ENCODE assay signal across 1 cellular context in genomic region chr11:11667056-11667455, GRCh38.
TF ChIP-seq lines count a peak whose summit lies in the region.

No MANE protein-coding gene starts in this region.

TF ChIP-seq in K562, 482 proteins besides CTCF, POLR2A, EP300 and RAD21 (continued from another document):
- TF ChIP-seq PREB (CRISPR knock-in tag; IDR thresholded peaks at IDR 0.05) = no peak
- TF ChIP-seq CBFB (CRISPR knock-in tag; IDR thresholded peaks at IDR 0.05) = no peak
- no peak for TF ChIP-seq NFRKB (IDR thresholded peaks at IDR 0.05; ENCODE audit: low read depth)
- no peak for TF ChIP-seq TBL1XR1 (IDR thresholded peaks at IDR 0.05; ENCODE audit: low read length in 2 of 2)
- TF ChIP-seq ZNF695 (CRISPR knock-in tag; IDR thresholded peaks at IDR 0.05) = no peak
- TF ChIP-seq ZZZ3 (IDR thresholded peaks at IDR 0.05) = no peak
- TF ChIP-seq, protein P1, sequence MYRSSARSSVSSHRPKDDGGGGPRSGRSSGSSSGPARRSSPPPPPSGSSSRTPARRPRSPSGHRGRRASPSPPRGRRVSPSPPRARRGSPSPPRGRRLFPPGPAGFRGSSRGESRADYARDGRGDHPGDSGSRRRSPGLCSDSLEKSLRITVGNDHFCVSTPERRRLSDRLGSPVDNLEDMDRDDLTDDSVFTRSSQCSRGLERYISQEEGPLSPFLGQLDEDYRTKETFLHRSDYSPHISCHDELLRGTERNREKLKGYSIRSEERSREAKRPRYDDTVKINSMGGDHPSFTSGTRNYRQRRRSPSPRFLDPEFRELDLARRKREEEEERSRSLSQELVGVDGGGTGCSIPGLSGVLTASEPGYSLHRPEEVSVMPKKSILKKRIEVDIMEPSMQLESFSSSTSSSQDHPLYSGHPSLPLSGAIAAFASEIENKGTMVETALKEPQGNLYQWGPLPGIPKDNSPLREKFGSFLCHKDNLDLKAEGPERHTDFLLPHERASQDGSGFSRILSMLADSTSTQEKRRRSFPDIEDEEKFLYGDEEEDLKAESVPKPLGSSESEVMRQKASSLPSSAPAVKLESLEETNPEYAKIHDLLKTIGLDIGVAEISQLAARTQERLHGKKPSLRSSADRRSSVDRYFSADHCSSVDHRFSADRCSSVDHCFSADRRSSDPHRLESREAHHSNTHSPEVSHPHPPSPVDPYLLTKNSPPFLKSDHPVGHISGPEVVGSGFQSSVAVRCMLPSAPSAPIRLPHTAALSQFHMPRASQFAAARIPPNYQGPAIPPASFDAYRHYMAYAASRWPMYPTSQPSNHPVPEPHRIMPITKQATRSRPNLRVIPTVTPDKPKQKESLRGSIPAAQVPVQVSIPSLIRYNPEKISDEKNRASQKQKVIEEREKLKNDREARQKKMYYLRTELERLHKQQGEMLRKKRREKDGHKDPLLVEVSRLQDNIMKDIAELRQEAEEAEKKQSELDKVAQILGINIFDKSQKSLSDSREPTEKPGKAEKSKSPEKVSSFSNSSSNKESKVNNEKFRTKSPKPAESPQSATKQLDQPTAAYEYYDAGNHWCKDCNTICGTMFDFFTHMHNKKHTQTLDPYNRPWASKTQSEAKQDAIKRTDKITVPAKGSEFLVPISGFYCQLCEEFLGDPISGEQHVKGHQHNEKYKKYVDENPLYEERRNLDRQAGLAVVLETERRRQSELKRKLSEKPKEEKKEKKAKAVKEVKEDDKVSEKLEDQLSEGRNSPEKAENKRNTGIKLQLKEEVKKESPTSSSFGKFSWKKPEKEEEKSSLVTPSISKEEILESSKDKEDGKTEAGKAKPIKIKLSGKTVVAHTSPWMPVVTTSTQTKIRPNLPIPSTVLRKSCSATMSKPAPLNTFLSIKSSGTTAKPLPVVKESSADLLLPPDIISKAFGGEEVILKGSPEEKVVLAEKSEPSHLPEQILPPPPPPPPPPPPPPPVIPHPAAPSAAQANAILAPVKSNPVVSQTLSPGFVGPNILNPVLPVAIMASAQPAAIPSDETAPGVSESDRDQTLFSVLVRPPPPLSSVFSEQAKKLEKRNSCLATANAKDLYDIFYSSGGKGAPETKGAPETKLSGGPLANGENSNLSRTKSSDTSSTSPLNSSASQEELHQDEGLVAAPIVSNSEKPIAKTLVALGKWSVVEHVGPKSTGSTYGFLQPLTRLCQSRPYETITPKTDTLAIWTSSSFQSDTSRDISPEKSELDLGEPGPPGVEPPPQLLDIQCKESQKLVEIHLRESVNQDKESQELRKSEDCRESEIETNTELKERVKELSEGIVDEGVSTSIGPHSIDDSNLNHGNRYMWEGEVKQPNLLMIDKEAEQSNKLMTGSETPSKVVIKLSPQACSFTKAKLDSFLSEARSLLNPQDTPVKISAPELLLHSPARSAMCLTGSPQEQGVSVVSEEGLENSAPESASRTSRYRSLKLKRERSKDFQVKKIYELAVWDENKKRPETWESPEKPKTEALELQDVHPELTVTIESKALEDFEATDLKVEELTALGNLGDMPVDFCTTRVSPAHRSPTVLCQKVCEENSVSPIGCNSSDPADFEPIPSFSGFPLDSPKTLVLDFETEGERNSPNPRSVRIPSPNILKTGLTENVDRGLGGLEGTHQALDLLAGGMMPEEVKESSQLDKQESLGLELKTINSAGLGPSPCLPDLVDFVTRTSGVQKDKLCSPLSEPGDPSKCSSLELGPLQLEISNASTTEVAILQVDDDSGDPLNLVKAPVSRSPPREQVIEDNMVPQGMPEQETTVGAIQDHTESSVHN (IDR thresholded peaks at IDR 0.05; ENCODE audit: borderline replicate concordance in 1 of 2, low read depth in 1 of 2) = no peak
- no peak for TF ChIP-seq SREBF1 (IDR thresholded peaks at IDR 0.05; ENCODE audit: borderline replicate concordance, low read depth, low read length)
- TF ChIP-seq MYC (IDR thresholded peaks at IDR 0.05; ENCODE audit: low read depth, low read length) = no peak
- TF ChIP-seq MYC (CRISPR knock-in tag; IDR thresholded peaks at IDR 0.05; ENCODE audit: borderline replicate concordance, low read depth) = no peak
- TF ChIP-seq EZH2 (IDR thresholded peaks at IDR 0.05; ENCODE audit: borderline replicate concordance, low read depth, low read length) = no peak
- no peak for TF ChIP-seq LARP7 (IDR thresholded peaks at IDR 0.05)
- no peak for TF ChIP-seq PHF21A (IDR thresholded peaks at IDR 0.05; ENCODE audit: borderline replicate concordance, low read depth)
